In the genomic region with DNA sequence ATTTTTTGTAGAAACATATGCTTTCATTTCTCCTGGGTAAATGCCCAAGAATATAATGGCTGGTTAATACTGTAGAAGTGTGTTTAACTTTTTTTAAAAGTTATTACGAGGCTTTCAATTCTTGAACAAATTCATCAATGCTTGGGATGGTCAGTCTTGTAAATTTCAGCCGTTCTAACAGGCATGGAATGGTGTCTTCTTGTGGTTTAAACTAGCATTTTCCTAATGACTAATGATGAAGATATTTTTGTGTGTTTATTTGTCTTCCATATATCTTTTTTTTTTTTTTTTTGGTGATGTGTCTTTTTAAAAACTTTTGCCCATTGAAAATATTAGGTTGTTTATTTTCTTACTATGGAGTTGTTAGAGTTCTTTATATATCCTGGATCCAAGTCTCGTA, we compare ENCODE assay signal across 21 cellular contexts.
DNase-seq lines count a peak whose midpoint lies in the region; ATAC-seq and TF ChIP-seq lines count a peak whose summit lies in the region.
"Had no signal": no experiment of that assay in that cellular context is flagged by ENCODE, and none has a peak within 500 bp of the region (broad histone marks: within the 10 kb centered on the region; RNA-seq: fewer than 3 reads in every experiment).

No MANE protein-coding gene starts in this region.

- H4K5ac ChIP-seq in IMR-90 (ENCODE audit: low read depth, low read length) = no peak overlapping the region

- H3K56ac ChIP-seq in IMR-90 (ENCODE audit: extremely low read depth, insufficient read depth, low read length) = no peak overlapping the region

- no peaks in the 10 kb centered on the region for H3K79me2 ChIP-seq in mammary epithelial cell (ENCODE audit: insufficient read depth, low read length)

- no peaks in the 10 kb centered on the region for H3K9me3 Mint-ChIP-seq in type B pancreatic cell
- H3K9me3 Mint-ChIP-seq: activated naive CD4-positive, alpha-beta T cell treated with anti-CD3 and anti-CD28 coated beads for 36 hours; activated T-cell treated with anti-CD3 and anti-CD28 coated beads, Interleukin-2, amount 50 U/mL, for 4 hours; CD4-positive, alpha-beta memory T cell; T-helper 2 cell treated with Interferon-gamma antibody and Interleukin-4, amounts not matched to agents 5 μg/mL and 100 μg/mL, for 36 hours had no signal

- H3K4me3 Mint-ChIP-seq in type B pancreatic cell = no peak overlapping the region
- H3K4me3 Mint-ChIP-seq: activated naive CD4-positive, alpha-beta T cell treated with anti-CD3 and anti-CD28 coated beads for 36 hours; activated T-cell treated with anti-CD3 and anti-CD28 coated beads, Interleukin-2, amount 50 U/mL, for 4 hours; CD4-positive, alpha-beta memory T cell; T-helper 2 cell treated with Interferon-gamma antibody and Interleukin-4, amounts not matched to agents 5 μg/mL and 100 μg/mL, for 36 hours had no signal

- no peak overlapping the region for H3K4me2 ChIP-seq in IMR-90 (ENCODE audit: low read depth, low read length)
- H3K4me2 ChIP-seq in mammary epithelial cell (ENCODE audit: insufficient read depth, low read depth, low read length) = no peak overlapping the region

- H3K9me3 ChIP-seq in IMR-90 (ENCODE audit: control insufficient read depth, insufficient read depth, low read length) (no peaks in the 10 kb centered on the region), mammary epithelial cell (replicated peaks; ENCODE audit: insufficient read depth, low read length) (no peaks in the 10 kb centered on the region)
- H3K9me3 ChIP-seq: ascending aorta, uterus had no signal

- no peak for TF ChIP-seq CTCF in AG09309 (IDR thresholded peaks at IDR 0.05; ENCODE audit: control insufficient read depth, insufficient read depth, low read depth, low read length, missing control alignments)
- no peak for TF ChIP-seq CTCF in IMR-90 (conservative IDR thresholded peaks at IDR 0.05; ENCODE audit: low read depth, low read length)
- no peak for TF ChIP-seq CTCF in mammary epithelial cell (conservative IDR thresholded peaks at IDR 0.05 in 1 of 2, IDR thresholded peaks at IDR 0.05 in 1 of 2; ENCODE audit: extremely low read depth in 1 of 2, insufficient read depth in 1 of 2, low read depth in 1 of 2, low read length in 2 of 2)
- no peak for TF ChIP-seq CTCF in type B pancreatic cell (conservative IDR thresholded peaks at IDR 0.05)

- peaks cover 9% of the 10 kb centered on the region for H3K27me3 ChIP-seq in IMR-90 (ENCODE audit: control insufficient read depth, insufficient read depth, low read length)
- H3K27me3 ChIP-seq in mammary epithelial cell (ENCODE audit: insufficient read depth, low read length) = no peaks in the 10 kb centered on the region
- H3K27me3 ChIP-seq: ascending aorta, uterus had no signal

- in situ Hi-C loops in IMR-90 (cut with MboI; ENCODE audit: low sequenced_read_pairs) (no loop called here), mammary epithelial cell (cut with MboI; ENCODE audit: low sequenced_read_pairs in 2 of 2) (no loop called here)

- no peaks in the 10 kb centered on the region; the same call in 1 of the 2 replicates for H4K20me1 ChIP-seq in IMR-90 (ENCODE audit: insufficient read depth, low read length)
- H4K20me1 ChIP-seq in mammary epithelial cell (ENCODE audit: insufficient read depth, low read length) = no peaks in the 10 kb centered on the region

- no peak overlapping the region for H2AK5ac ChIP-seq in IMR-90 (ENCODE audit: low read depth, low read length)

- TF ChIP-seq POLR2A in IMR-90 (IDR thresholded peaks at IDR 0.05; ENCODE audit: low read depth, low read length) = no peak

- H2AK9ac ChIP-seq in IMR-90 (replicated peaks; ENCODE audit: low read depth, low read length, poor library complexity) = no peak overlapping the region

- no peak overlapping the region for H3K23ac ChIP-seq in IMR-90 (ENCODE audit: low read depth, low read length)

- H3K4me3 ChIP-seq in AG09309 (ENCODE audit: control insufficient read depth, low read depth, low read length) (no peak overlapping the region), IMR-90 (ENCODE audit: insufficient read depth, low read depth, low read length) (no peak overlapping the region), mammary epithelial cell (replicated peaks in 1 of 3; ENCODE audit: insufficient read depth in 1 of 3, low read depth in 2 of 3, low read length in 3 of 3) (no peak overlapping the region)
- H3K4me3 ChIP-seq: ascending aorta, uterus had no signal

- H3K36me3 ChIP-seq in IMR-90 (ENCODE audit: control insufficient read depth, insufficient read depth, low read length) (no peaks in the 10 kb centered on the region), mammary epithelial cell (ENCODE audit: insufficient read depth, low read length) (no peaks in the 10 kb centered on the region)
- H3K36me3 ChIP-seq: ascending aorta, uterus had no signal

- TF ChIP-seq RAD21 in IMR-90 (IDR thresholded peaks at IDR 0.05; ENCODE audit: low read length) = no peak

- H3K18ac ChIP-seq in IMR-90 (ENCODE audit: low read depth, low read length) = no peak overlapping the region

- dilution Hi-C loops in IMR-90 (cut with HindIII; ENCODE audit: low sequenced_read_pairs, unreplicated experiment) (no loop called here), mammary epithelial cell (cut with HindIII; ENCODE audit: low sequenced_read_pairs) (no loop called here)

- peaks cover 4% of the 10 kb centered on the region for H3K36me3 Mint-ChIP-seq in type B pancreatic cell
- H3K36me3 Mint-ChIP-seq: CD4-positive, alpha-beta memory T cell had no signal

- WGBS in IMR-90 (ENCODE audit: extremely low coverage in 2 of 2, insufficient read length in 1 of 2), 2 experiments = no CpG with 5 or more reads among the region's 3 CpGs
- WGBS in mammary epithelial cell (ENCODE audit: low coverage, missing lambda C conversion rate) = 60% methylated on average over 3 of the region's 3 CpGs

- no peak overlapping the region for H4K8ac ChIP-seq in IMR-90 (ENCODE audit: low read depth in 2 of 2, low read length in 2 of 2)

- H2BK5ac ChIP-seq in IMR-90 (ENCODE audit: low read depth, low read length, poor library complexity, severe bottlenecking) = no peak overlapping the region

- no peaks in the 10 kb centered on the region for H3K9me1 ChIP-seq in IMR-90 (ENCODE audit: insufficient read depth, low read length)

- H3K27ac ChIP-seq in IMR-90 (ENCODE audit: insufficient read depth, low read length) (no peak overlapping the region), mammary epithelial cell (ENCODE audit: insufficient read depth, low read depth, low read length) (no peak overlapping the region)
- H3K27ac ChIP-seq: ascending aorta, uterus had no signal

- BruUV-seq in IMR-90 (replicated peaks; lab: Mats Ljungman, UMichigan) = no TSS peak
- no TSS peak for BruUV-seq in mammary epithelial cell (replicated peaks; lab: Mats Ljungman, UMichigan)

- H3K27ac Mint-ChIP-seq in type B pancreatic cell = no peak overlapping the region
- H3K27ac Mint-ChIP-seq: activated naive CD4-positive, alpha-beta T cell treated with anti-CD3 and anti-CD28 coated beads for 36 hours; T-helper 2 cell treated with Interferon-gamma antibody and Interleukin-4, amounts not matched to agents 5 μg/mL and 100 μg/mL, for 36 hours had no signal

- no peak overlapping the region for H3K9ac ChIP-seq in IMR-90 (ENCODE audit: low read depth, low read length)
- no peak overlapping the region for H3K9ac ChIP-seq in mammary epithelial cell (ENCODE audit: insufficient read depth, low read length)

- no peak overlapping the region for H2BK15ac ChIP-seq in IMR-90 (ENCODE audit: low read depth, low read length)

- no peak overlapping the region for H2BK120ac ChIP-seq in IMR-90 (ENCODE audit: low read depth, low read length)

- no peak overlapping the region for H3K14ac ChIP-seq in IMR-90 (replicated peaks; ENCODE audit: low read depth, low read length)

- ATAC-seq in IMR-90 (ENCODE audit: low read depth) (no peak; the same call in 1 of the 2 replicates), GM19397 (IDR thresholded peaks at IDR 0.05; ENCODE audit: unreplicated experiment) (no peak), HG03571 (IDR thresholded peaks at IDR 0.05; ENCODE audit: unreplicated experiment) (no peak)
- ATAC-seq: activated T-cell treated with anti-CD3 and anti-CD28 coated beads, Interleukin-2, amount 50 U/mL, for 4 hours had no signal

- H4K91ac ChIP-seq in IMR-90 (ENCODE audit: insufficient read depth, low read depth, low read length) = no peak overlapping the region

- DNase-seq in AG09309 (ENCODE audit: low read depth) = peak; percentile 17
- peak; percentile 60 for DNase-seq in IMR-90
- DNase-seq in mammary epithelial cell = peak; percentile 12
- DNase-seq in iris pigment epithelial cell (ENCODE audit: low read depth) = peak; percentile 24
- no peak for DNase-seq in HuH-7 (ENCODE audit: low spot score)
- DNase-seq in type B pancreatic cell (ENCODE audit: extremely low spot score, unreplicated experiment) = no peak
- DNase-seq: activated naive CD4-positive, alpha-beta T cell treated with anti-CD3 and anti-CD28 coated beads for 36 hours; activated T-cell treated with anti-CD3 and anti-CD28 coated beads, Interleukin-2, amount 50 U/mL, for 4 hours; CD4-positive, alpha-beta memory T cell; DMS53; midbrain; NCI-H1694 treated with DMSO at 0.1 percent for 48 hours; NCI-H2227 treated with DMSO at 0.1 percent for 48 hours; NCI-H774; posterior cingulate gyrus; stimulated activated CD4-positive, alpha-beta T cell treated with anti-CD3 and anti-CD28 coated beads, Interleukin-4, amount 100 ng/mL, for 4 hours; uterus had no signal

- H2AFZ ChIP-seq in IMR-90 (replicated peaks; ENCODE audit: low read length, poor library complexity) (no peak overlapping the region), mammary epithelial cell (ENCODE audit: low read depth, low read length) (no peak overlapping the region)

- intact Hi-C loops in IMR-90 (cut with micrococcal nuclease) (no loop called here), mammary epithelial cell (cut with micrococcal nuclease) (no loop called here)

- H3K4me1 Mint-ChIP-seq in type B pancreatic cell (ENCODE audit: unreplicated experiment) = peaks cover 11% of the 10 kb centered on the region

- no peak overlapping the region for H2BK20ac ChIP-seq in IMR-90 (ENCODE audit: low read depth, low read length)

- no peak overlapping the region for H3K4ac ChIP-seq in IMR-90 (ENCODE audit: low read depth, low read length)

- no peaks in the 10 kb centered on the region for H3K79me1 ChIP-seq in IMR-90 (ENCODE audit: low read depth in 1 of 2, low read length in 2 of 2)

- POLR2A ChIA-PET in IMR-90 (lab: Charles Lee; ENCODE audit: unreplicated experiment) = no interaction called here

- H3K27me3 Mint-ChIP-seq in type B pancreatic cell = peaks cover 22% of the 10 kb centered on the region

- H3K4me1 ChIP-seq in IMR-90 (ENCODE audit: control insufficient read depth, insufficient read depth, low read length) (no peaks in the 10 kb centered on the region; the same call in 1 of the 2 replicates), mammary epithelial cell (ENCODE audit: insufficient read depth, low read length) (no peaks in the 10 kb centered on the region)
- H3K4me1 ChIP-seq: ascending aorta, uterus had no signal

- CTCF ChIA-PET in IMR-90 (lab: Yijun Ruan, JAX) = interaction anchor here (0.6 kb wide), 1 partner anchor 1932 kb away, joined by 9 read pairs; no protein-coding TSS in a partner anchor
- CTCF ChIA-PET in mammary epithelial cell (lab: Charles Lee; ENCODE audit: low non-redundant PET) = no interaction called here

TF ChIP-seq in IMR-90, 13 proteins besides CTCF, POLR2A, EP300 and RAD21 (continues in another document):
- TF ChIP-seq MAFK (IDR thresholded peaks at IDR 0.05; ENCODE audit: low read depth, low read length) = no peak
- no peak for TF ChIP-seq SMC3 (IDR thresholded peaks at IDR 0.05; ENCODE audit: low read depth, low read length)
- TF ChIP-seq RFX5 (IDR thresholded peaks at IDR 0.05; ENCODE audit: low read depth, low read length) = no peak

Comparison
In these comparisons a context has a peak if more than half of its experiments do, and no peak if none do; other contexts are left out.
1. DNase-seq: peak in AG09309 (single experiment), IMR-90 (single experiment), mammary epithelial cell (single experiment) and iris pigment epithelial cell (single experiment); none in HuH-7 (single experiment) and type B pancreatic cell (single experiment).